10 cellular contexts compared by ENCODE assay signal in genomic region chr11:19739872-19740271, GRCh38. TPM values are rescaled to one million over a fixed set of nuclear protein-coding genes. Genes with fewer than 3 reads are reported as not detected.
DNase-seq lines count a peak whose midpoint lies in the region; ATAC-seq and TF ChIP-seq lines count a peak whose summit lies in the region.
"Had no signal": no experiment of that assay in that cellular context is flagged by ENCODE, and none has a peak within 500 bp of the region (broad histone marks: within the 10 kb centered on the region; RNA-seq: fewer than 3 reads in every experiment).

No MANE protein-coding gene starts in this region.

- peak overlapping the region; percentile 10 for H3K4me2 ChIP-seq in neural progenitor cell

- DNase-seq in BJ (ENCODE audit: low read depth) (no peak), NCI-H82 treated with DMSO at 0.1 percent for 48 hours (lab: John Stamatoyannopoulos, UW; ENCODE audit: unreplicated experiment) (peak; percentile 4), fibroblast of mammary gland (ENCODE audit: low read depth) (no peak), neural progenitor cell (ENCODE audit: low spot score) (peak; percentile 66), NCI-H1436 (lab: John Stamatoyannopoulos, UW) (no peak)
- DNase-seq in activated CD4-positive, alpha-beta T cell treated with anti-CD3 and anti-CD28 coated beads, Interleukin-2, amount 10 ng/mL, durations not matched to agents 7 days and 5 days, result no peak
- DNase-seq: activated CD4-positive, alpha-beta T cell treated with anti-CD3 and anti-CD28 coated beads, Interleukin-2, amount 50 U/mL, for 1 hour; Calu3 had no signal

- H3K9me3 ChIP-seq in neural progenitor cell (ENCODE audit: low read depth), result no peaks in the 10 kb centered on the region

- CTCF ChIA-PET in BJ (lab: Yijun Ruan, JAX), result interaction anchor here (1.0 to 4.2 kb wide), 11 partner anchors 8 to 186 kb away, joined by 3 to 64 read pairs (median 5); no protein-coding TSS in a partner anchor
- CTCF ChIA-PET in activated CD4-positive, alpha-beta T cell treated with anti-CD3 and anti-CD28 coated beads, Interleukin-2, amount 10 ng/mL, durations not matched to agents 7 days and 5 days (lab: Charles Lee), result no interaction called here

- H3F3A ChIP-seq in neural progenitor cell (ENCODE audit: low read depth), result peaks cover 8% of the 10 kb centered on the region

- no peak overlapping the region for H3K27ac ChIP-seq in neural progenitor cell

- H3K4me1 ChIP-seq in neural progenitor cell, result peaks cover 16% of the 10 kb centered on the region

- H3K27me3 ChIP-seq in BJ (ENCODE audit: control insufficient read depth, insufficient read depth, low read length), result no peaks in the 10 kb centered on the region
- H3K27me3 ChIP-seq in neural progenitor cell, result no peaks in the 10 kb centered on the region

- peak; percentile 54 for TF ChIP-seq CTCF in BJ (IDR thresholded peaks at IDR 0.05; ENCODE audit: insufficient read depth, low read depth, low read length)
- peak; percentile 22 for TF ChIP-seq CTCF in fibroblast of mammary gland (conservative IDR thresholded peaks at IDR 0.05; ENCODE audit: control insufficient read depth, insufficient read depth, low read depth, low read length)
- TF ChIP-seq CTCF in neural progenitor cell (IDR thresholded peaks at IDR 0.05), result peak; percentile 49

- peak overlapping the region; percentile 67 for H3K27ac Mint-ChIP-seq in neural progenitor cell
- no peak overlapping the region for H3K27ac Mint-ChIP-seq in activated CD4-positive, alpha-beta T cell treated with anti-CD3 and anti-CD28 coated beads, Interleukin-2, amount 10 ng/mL, durations not matched to agents 7 days and 5 days

- H4K20me1 ChIP-seq in neural progenitor cell (ENCODE audit: low read depth), result no peaks in the 10 kb centered on the region

- H3K4me3 ChIP-seq in BJ (ENCODE audit: low read depth, low read length) (no peak overlapping the region), fibroblast of mammary gland (ENCODE audit: control insufficient read depth, low read depth, low read length) (no peak overlapping the region), neural progenitor cell (no peak overlapping the region)

- H3K36me3 Mint-ChIP-seq in neural progenitor cell, result peaks cover under 1% of the 10 kb centered on the region
- H3K36me3 Mint-ChIP-seq in activated CD4-positive, alpha-beta T cell treated with anti-CD3 and anti-CD28 coated beads, Interleukin-2, amount 10 ng/mL, durations not matched to agents 7 days and 5 days (ENCODE audit: low read depth), result no peaks in the 10 kb centered on the region

- H3K4me1 Mint-ChIP-seq in neural progenitor cell, result peaks cover 52% of the 10 kb centered on the region
- H3K4me1 Mint-ChIP-seq in activated CD4-positive, alpha-beta T cell treated with anti-CD3 and anti-CD28 coated beads, Interleukin-2, amount 10 ng/mL, durations not matched to agents 7 days and 5 days, result no peaks in the 10 kb centered on the region

- no peak overlapping the region for H3K9ac ChIP-seq in neural progenitor cell

- H3K9me3 Mint-ChIP-seq in neural progenitor cell, result no peaks in the 10 kb centered on the region
- H3K9me3 Mint-ChIP-seq in activated CD4-positive, alpha-beta T cell treated with anti-CD3 and anti-CD28 coated beads, Interleukin-2, amount 10 ng/mL, durations not matched to agents 7 days and 5 days, result no peaks in the 10 kb centered on the region

- ATAC-seq in HG03108 (IDR thresholded peaks at IDR 0.05; ENCODE audit: unreplicated experiment), result no peak
- ATAC-seq in GM19455 (IDR thresholded peaks at IDR 0.05; ENCODE audit: unreplicated experiment), result no peak

- POLR2A ChIA-PET in BJ (lab: Charles Lee), result interaction anchor here (0.6 kb wide), 1 partner anchor 945 kb away, joined by 3 read pairs; no protein-coding TSS in a partner anchor
- POLR2A ChIA-PET in activated CD4-positive, alpha-beta T cell treated with anti-CD3 and anti-CD28 coated beads, Interleukin-2, amount 10 ng/mL, durations not matched to agents 7 days and 5 days (lab: Charles Lee), result no interaction called here

- peak overlapping the region; percentile 70 for H2AFZ ChIP-seq in neural progenitor cell (replicated peaks)

- no peak overlapping the region for H3K4me3 Mint-ChIP-seq in neural progenitor cell
- H3K4me3 Mint-ChIP-seq in activated CD4-positive, alpha-beta T cell treated with anti-CD3 and anti-CD28 coated beads, Interleukin-2, amount 10 ng/mL, durations not matched to agents 7 days and 5 days, result no peak overlapping the region

- no peaks in the 10 kb centered on the region for H3K36me3 ChIP-seq in BJ (ENCODE audit: control insufficient read depth, insufficient read depth, low read length)
- H3K36me3 ChIP-seq in neural progenitor cell, result no peaks in the 10 kb centered on the region

- H3K27me3 Mint-ChIP-seq in neural progenitor cell (ENCODE audit: insufficient read depth, low read depth), result peaks cover 7% of the 10 kb centered on the region
- H3K27me3 Mint-ChIP-seq in activated CD4-positive, alpha-beta T cell treated with anti-CD3 and anti-CD28 coated beads, Interleukin-2, amount 10 ng/mL, durations not matched to agents 7 days and 5 days, result peaks cover 4% of the 10 kb centered on the region

- H3K79me2 ChIP-seq in neural progenitor cell (ENCODE audit: low read depth), result no peaks in the 10 kb centered on the region

RNA-seq across cellular contexts. Expression of gene NAV2, which starts 27.2 kb away (rescaled TPM):
- polyA plus RNA-seq in BJ (2011; rRNA removed), result 3.8 and 6.1 TPM in 2 replicates
- 18.7 and 27.1 TPM in 2 replicates for polyA minus RNA-seq in BJ (2011; rRNA and poly(A)+ RNA removed)
- 9.6 and 18.1 TPM in 2 replicates for total RNA-seq in neural progenitor cell (ENCODE audit: low replicate concordance)
- 1 to 10 TPM in 1 of 2 experiments, under 1 TPM in 1; 0.29 to 1.1 TPM for total RNA-seq in activated CD4-positive, alpha-beta T cell treated with anti-CD3 and anti-CD28 coated beads, Interleukin-2, amount 10 ng/mL, durations not matched to agents 7 days and 5 days

Comparison
In these comparisons a context has a peak if more than half of its experiments do, and no peak if none do; other contexts are left out.
1. DNase-seq: peak in NCI-H82 treated with DMSO at 0.1 percent for 48 hours (single experiment) and neural progenitor cell (single experiment); none in BJ (single experiment), fibroblast of mammary gland (single experiment), activated CD4-positive, alpha-beta T cell treated with anti-CD3 and anti-CD28 coated beads, Interleukin-2, amount 10 ng/mL, durations not matched to agents 7 days and 5 days (single experiment) and NCI-H1436 (single experiment).
2. Peak in every context shown above with its lines, with median percentiles within 50 percentile points of each other: CTCF ChIP-seq.